In the genomic region with DNA sequence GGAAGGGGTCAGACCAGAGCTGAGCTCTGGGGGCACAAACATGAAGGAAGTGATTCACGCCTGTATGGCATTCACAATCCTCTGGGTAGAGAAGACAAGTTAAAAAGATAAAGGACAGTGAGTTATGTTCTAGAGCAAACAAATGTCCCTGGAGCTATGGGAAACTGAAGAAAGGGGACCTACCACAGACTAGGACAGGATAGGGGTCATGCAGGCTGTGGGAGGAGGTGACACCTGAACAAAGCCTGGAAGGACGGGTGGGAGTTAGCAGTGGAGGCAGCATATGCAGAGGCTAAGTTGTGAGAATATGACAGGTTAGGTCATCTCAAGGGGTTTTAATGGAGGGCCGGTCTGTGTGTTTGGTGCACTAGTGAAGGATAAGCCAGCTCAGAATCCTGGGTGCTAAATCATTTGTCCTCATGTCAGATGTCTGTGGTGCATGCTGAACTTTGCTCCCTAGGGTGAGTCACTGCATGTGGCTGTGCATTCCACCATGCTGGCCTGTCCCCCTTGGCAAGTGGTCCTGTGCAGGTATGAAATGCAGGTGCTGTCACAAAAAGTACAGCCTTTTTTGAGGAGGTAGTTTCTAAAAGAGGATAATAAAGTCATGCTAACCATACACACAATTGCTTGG, we compare ENCODE assay signal across 3 cellular contexts.
A peak's percentile ranks its signal among the peaks of the same experiment; 100 is the strongest.
TF ChIP-seq lines count a peak whose summit lies in the region.

No MANE protein-coding gene starts in this region.

TF ChIP-seq in A549, 52 proteins besides CTCF, POLR2A, EP300 and RAD21:
- TF ChIP-seq POLR2AphosphoS2 (conservative IDR thresholded peaks at IDR 0.05; ENCODE audit: low read length) = no peak
- no peak for TF ChIP-seq ZFP36 (IDR thresholded peaks at IDR 0.05; ENCODE audit: borderline replicate concordance, partially characterized antibody)
- TF ChIP-seq TP53 (CRISPR knock-in tag; IDR thresholded peaks at IDR 0.05) = no peak
- TF ChIP-seq RARB (CRISPR knock-in tag; IDR thresholded peaks at IDR 0.05) = no peak
- no peak for TF ChIP-seq CHD4 (IDR thresholded peaks at IDR 0.05; ENCODE audit: borderline replicate concordance)
- no peak for TF ChIP-seq RNF2 (IDR thresholded peaks at IDR 0.05; ENCODE audit: borderline replicate concordance, low read depth)
- no peak for TF ChIP-seq CEBPB (IDR thresholded peaks at IDR 0.05)
- TF ChIP-seq KDM1A (IDR thresholded peaks at IDR 0.05; ENCODE audit: low read depth) = no peak
- TF ChIP-seq, protein P1, sequence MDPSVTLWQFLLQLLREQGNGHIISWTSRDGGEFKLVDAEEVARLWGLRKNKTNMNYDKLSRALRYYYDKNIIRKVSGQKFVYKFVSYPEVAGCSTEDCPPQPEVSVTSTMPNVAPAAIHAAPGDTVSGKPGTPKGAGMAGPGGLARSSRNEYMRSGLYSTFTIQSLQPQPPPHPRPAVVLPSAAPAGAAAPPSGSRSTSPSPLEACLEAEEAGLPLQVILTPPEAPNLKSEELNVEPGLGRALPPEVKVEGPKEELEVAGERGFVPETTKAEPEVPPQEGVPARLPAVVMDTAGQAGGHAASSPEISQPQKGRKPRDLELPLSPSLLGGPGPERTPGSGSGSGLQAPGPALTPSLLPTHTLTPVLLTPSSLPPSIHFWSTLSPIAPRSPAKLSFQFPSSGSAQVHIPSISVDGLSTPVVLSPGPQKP (IDR thresholded peaks at IDR 0.05; ENCODE audit: low read depth, low read length) = no peak
- no peak for TF ChIP-seq ESRRA (IDR thresholded peaks at IDR 0.05; ENCODE audit: borderline replicate concordance, low read length)
- no peak for TF ChIP-seq HES2 (IDR thresholded peaks at IDR 0.05)

TF ChIP-seq in K562, 482 proteins besides CTCF, POLR2A, EP300 and RAD21 (continues in another document):
- TF ChIP-seq KAT7 (CRISPR knock-in tag; IDR thresholded peaks at IDR 0.05; ENCODE audit: borderline replicate concordance) (no peak), XRCC3 (IDR thresholded peaks at IDR 0.05) (no peak), STAG1 (CRISPR knock-in tag; IDR thresholded peaks at IDR 0.05; ENCODE audit: borderline replicate concordance) (no peak), SAFB (IDR thresholded peaks at IDR 0.05; ENCODE audit: borderline replicate concordance, low read depth, low read length) (no peak), KDM4B (IDR thresholded peaks at IDR 0.05; ENCODE audit: borderline replicate concordance in 2 of 2, low read depth in 1 of 2) (no peak), ATF3 (IDR thresholded peaks at IDR 0.05) (peak; percentile 27; the same call in 1 of the 2 replicates), ATF3 (CRISPR knock-in tag; conservative IDR thresholded peaks at IDR 0.05) (no peak), PRPF4 (IDR thresholded peaks at IDR 0.05; ENCODE audit: insufficient read depth, low read depth, low read length, poor library complexity, severe bottlenecking) (no peak), PTRF (tag; IDR thresholded peaks at IDR 0.05) (no peak), MEIS2 (IDR thresholded peaks at IDR 0.05; ENCODE audit: partially characterized antibody) (peak; percentile 20), PPARD (CRISPR knock-in tag; IDR thresholded peaks at IDR 0.05) (no peak), KDM5B (IDR thresholded peaks at IDR 0.05; ENCODE audit: insufficient replicate concordance, low read depth, low read length) (no peak), U2AF1 (optimal IDR thresholded peaks at IDR 0.05; ENCODE audit: low read depth, low read length) (no peak), JUND (IDR thresholded peaks at IDR 0.05; ENCODE audit: borderline replicate concordance, low read depth, low read length) (peak; percentile 49; the same call in 1 of the 2 replicates), JUND (tag; IDR thresholded peaks at IDR 0.05; ENCODE audit: borderline replicate concordance, low read depth, low read length) (no peak), ZNF512 (tag; IDR thresholded peaks at IDR 0.05) (no peak), ZBTB26 (CRISPR knock-in tag; IDR thresholded peaks at IDR 0.05) (no peak)
- TF ChIP-seq, protein P2, sequence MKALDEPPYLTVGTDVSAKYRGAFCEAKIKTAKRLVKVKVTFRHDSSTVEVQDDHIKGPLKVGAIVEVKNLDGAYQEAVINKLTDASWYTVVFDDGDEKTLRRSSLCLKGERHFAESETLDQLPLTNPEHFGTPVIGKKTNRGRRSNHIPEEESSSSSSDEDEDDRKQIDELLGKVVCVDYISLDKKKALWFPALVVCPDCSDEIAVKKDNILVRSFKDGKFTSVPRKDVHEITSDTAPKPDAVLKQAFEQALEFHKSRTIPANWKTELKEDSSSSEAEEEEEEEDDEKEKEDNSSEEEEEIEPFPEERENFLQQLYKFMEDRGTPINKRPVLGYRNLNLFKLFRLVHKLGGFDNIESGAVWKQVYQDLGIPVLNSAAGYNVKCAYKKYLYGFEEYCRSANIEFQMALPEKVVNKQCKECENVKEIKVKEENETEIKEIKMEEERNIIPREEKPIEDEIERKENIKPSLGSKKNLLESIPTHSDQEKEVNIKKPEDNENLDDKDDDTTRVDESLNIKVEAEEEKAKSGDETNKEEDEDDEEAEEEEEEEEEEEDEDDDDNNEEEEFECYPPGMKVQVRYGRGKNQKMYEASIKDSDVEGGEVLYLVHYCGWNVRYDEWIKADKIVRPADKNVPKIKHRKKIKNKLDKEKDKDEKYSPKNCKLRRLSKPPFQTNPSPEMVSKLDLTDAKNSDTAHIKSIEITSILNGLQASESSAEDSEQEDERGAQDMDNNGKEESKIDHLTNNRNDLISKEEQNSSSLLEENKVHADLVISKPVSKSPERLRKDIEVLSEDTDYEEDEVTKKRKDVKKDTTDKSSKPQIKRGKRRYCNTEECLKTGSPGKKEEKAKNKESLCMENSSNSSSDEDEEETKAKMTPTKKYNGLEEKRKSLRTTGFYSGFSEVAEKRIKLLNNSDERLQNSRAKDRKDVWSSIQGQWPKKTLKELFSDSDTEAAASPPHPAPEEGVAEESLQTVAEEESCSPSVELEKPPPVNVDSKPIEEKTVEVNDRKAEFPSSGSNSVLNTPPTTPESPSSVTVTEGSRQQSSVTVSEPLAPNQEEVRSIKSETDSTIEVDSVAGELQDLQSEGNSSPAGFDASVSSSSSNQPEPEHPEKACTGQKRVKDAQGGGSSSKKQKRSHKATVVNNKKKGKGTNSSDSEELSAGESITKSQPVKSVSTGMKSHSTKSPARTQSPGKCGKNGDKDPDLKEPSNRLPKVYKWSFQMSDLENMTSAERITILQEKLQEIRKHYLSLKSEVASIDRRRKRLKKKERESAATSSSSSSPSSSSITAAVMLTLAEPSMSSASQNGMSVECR (CRISPR knock-in tag; IDR thresholded peaks at IDR 0.05) = no peak

TF ChIP-seq in GM12891, 5 proteins besides CTCF, POLR2A, EP300 and RAD21:
- TF ChIP-seq SPI1 (IDR thresholded peaks at IDR 0.05; ENCODE audit: low read depth, low read length) (no peak), POU2F2 (IDR thresholded peaks at IDR 0.05; ENCODE audit: low read depth, low read length) (no peak), PAX5 (IDR thresholded peaks at IDR 0.05; ENCODE audit: insufficient read depth, low read length, severe bottlenecking) (no peak), TAF1 (IDR thresholded peaks at IDR 0.05; ENCODE audit: low read depth, low read length) (no peak), POLR2AphosphoS5 (IDR thresholded peaks at IDR 0.05; ENCODE audit: low read depth, low read length) (no peak)
